ENCODE assay signal across 1 cellular context in the genomic region with DNA sequence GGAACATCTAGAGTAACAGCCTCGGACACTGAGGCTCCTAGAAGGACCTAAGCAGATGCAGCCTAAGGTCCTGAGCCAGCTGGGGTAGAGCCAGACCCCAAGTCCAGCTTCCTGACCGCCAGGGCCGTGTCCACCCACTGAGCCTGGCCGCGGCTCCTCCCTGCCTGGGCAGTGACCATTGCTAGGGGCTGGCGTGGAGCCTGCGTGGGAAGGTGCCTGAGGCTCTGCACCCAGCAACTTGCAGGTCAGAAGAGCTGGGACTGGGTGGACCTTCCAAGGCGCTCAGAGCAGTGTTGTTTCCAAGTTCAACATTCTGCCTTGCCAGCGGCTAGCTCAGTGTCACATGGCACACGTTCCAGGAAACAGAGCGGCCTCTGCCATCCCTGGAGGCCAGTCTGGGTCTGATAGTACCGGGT.
TF ChIP-seq lines count a peak whose summit lies in the region.

No MANE protein-coding gene starts in this region.

TF ChIP-seq in K562, 482 proteins besides CTCF, POLR2A, EP300 and RAD21 (continued from another document and continues in another):
- TF ChIP-seq, protein P1, sequence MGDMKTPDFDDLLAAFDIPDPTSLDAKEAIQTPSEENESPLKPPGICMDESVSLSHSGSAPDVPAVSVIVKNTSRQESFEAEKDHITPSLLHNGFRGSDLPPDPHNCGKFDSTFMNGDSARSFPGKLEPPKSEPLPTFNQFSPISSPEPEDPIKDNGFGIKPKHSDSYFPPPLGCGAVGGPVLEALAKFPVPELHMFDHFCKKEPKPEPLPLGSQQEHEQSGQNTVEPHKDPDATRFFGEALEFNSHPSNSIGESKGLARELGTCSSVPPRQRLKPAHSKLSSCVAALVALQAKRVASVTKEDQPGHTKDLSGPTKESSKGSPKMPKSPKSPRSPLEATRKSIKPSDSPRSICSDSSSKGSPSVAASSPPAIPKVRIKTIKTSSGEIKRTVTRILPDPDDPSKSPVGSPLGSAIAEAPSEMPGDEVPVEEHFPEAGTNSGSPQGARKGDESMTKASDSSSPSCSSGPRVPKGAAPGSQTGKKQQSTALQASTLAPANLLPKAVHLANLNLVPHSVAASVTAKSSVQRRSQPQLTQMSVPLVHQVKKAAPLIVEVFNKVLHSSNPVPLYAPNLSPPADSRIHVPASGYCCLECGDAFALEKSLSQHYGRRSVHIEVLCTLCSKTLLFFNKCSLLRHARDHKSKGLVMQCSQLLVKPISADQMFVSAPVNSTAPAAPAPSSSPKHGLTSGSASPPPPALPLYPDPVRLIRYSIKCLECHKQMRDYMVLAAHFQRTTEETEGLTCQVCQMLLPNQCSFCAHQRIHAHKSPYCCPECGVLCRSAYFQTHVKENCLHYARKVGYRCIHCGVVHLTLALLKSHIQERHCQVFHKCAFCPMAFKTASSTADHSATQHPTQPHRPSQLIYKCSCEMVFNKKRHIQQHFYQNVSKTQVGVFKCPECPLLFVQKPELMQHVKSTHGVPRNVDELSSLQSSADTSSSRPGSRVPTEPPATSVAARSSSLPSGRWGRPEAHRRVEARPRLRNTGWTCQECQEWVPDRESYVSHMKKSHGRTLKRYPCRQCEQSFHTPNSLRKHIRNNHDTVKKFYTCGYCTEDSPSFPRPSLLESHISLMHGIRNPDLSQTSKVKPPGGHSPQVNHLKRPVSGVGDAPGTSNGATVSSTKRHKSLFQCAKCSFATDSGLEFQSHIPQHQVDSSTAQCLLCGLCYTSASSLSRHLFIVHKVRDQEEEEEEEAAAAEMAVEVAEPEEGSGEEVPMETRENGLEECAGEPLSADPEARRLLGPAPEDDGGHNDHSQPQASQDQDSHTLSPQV (IDR thresholded peaks at IDR 0.05), result peak; percentile 81
- TF ChIP-seq MAFK (IDR thresholded peaks at IDR 0.05; ENCODE audit: low read length), result no peak
- no peak for TF ChIP-seq MEF2A (IDR thresholded peaks at IDR 0.05; ENCODE audit: control insufficient read depth, low read depth, low read length)
- 0 out of 2 replicates have a peak, but pooled peaks have one; percentile 12 for TF ChIP-seq RB1 (IDR thresholded peaks at IDR 0.05; ENCODE audit: low read depth)
- TF ChIP-seq, protein P2, sequence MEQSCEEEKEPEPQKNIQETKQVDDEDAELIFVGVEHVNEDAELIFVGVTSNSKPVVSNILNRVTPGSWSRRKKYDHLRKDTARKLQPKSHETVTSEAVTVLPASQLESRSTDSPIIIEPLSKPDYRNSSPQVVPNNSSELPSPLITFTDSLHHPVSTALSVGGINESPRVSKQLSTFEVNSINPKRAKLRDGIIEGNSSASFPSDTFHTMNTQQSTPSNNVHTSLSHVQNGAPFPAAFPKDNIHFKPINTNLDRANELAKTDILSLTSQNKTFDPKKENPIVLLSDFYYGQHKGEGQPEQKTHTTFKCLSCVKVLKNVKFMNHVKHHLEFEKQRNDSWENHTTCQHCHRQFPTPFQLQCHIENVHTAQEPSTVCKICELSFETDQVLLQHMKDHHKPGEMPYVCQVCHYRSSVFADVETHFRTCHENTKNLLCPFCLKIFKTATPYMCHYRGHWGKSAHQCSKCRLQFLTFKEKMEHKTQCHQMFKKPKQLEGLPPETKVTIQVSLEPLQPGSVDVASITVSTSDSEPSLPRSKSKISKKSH (CRISPR knock-in tag; IDR thresholded peaks at IDR 0.05), result no peak
- TF ChIP-seq, protein P3, sequence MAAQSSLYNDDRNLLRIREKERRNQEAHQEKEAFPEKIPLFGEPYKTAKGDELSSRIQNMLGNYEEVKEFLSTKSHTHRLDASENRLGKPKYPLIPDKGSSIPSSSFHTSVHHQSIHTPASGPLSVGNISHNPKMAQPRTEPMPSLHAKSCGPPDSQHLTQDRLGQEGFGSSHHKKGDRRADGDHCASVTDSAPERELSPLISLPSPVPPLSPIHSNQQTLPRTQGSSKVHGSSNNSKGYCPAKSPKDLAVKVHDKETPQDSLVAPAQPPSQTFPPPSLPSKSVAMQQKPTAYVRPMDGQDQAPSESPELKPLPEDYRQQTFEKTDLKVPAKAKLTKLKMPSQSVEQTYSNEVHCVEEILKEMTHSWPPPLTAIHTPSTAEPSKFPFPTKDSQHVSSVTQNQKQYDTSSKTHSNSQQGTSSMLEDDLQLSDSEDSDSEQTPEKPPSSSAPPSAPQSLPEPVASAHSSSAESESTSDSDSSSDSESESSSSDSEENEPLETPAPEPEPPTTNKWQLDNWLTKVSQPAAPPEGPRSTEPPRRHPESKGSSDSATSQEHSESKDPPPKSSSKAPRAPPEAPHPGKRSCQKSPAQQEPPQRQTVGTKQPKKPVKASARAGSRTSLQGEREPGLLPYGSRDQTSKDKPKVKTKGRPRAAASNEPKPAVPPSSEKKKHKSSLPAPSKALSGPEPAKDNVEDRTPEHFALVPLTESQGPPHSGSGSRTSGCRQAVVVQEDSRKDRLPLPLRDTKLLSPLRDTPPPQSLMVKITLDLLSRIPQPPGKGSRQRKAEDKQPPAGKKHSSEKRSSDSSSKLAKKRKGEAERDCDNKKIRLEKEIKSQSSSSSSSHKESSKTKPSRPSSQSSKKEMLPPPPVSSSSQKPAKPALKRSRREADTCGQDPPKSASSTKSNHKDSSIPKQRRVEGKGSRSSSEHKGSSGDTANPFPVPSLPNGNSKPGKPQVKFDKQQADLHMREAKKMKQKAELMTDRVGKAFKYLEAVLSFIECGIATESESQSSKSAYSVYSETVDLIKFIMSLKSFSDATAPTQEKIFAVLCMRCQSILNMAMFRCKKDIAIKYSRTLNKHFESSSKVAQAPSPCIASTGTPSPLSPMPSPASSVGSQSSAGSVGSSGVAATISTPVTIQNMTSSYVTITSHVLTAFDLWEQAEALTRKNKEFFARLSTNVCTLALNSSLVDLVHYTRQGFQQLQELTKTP (IDR thresholded peaks at IDR 0.05; ENCODE audit: low read depth in 1 of 2, partially characterized antibody in 2 of 2), result no peak
- TF ChIP-seq SRSF1 (IDR thresholded peaks at IDR 0.05; ENCODE audit: low read depth, low read length), result no peak
- peak; percentile 44; the same call in 1 of the 2 replicates for TF ChIP-seq ZNF583 (CRISPR knock-in tag; IDR thresholded peaks at IDR 0.05)
- peak; percentile 65; the same call in 1 of the 2 replicates for TF ChIP-seq E2F3 (CRISPR knock-in tag; IDR thresholded peaks at IDR 0.05)
- TF ChIP-seq, protein P4, sequence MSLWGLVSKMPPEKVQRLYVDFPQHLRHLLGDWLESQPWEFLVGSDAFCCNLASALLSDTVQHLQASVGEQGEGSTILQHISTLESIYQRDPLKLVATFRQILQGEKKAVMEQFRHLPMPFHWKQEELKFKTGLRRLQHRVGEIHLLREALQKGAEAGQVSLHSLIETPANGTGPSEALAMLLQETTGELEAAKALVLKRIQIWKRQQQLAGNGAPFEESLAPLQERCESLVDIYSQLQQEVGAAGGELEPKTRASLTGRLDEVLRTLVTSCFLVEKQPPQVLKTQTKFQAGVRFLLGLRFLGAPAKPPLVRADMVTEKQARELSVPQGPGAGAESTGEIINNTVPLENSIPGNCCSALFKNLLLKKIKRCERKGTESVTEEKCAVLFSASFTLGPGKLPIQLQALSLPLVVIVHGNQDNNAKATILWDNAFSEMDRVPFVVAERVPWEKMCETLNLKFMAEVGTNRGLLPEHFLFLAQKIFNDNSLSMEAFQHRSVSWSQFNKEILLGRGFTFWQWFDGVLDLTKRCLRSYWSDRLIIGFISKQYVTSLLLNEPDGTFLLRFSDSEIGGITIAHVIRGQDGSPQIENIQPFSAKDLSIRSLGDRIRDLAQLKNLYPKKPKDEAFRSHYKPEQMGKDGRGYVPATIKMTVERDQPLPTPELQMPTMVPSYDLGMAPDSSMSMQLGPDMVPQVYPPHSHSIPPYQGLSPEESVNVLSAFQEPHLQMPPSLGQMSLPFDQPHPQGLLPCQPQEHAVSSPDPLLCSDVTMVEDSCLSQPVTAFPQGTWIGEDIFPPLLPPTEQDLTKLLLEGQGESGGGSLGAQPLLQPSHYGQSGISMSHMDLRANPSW (CRISPR knock-in tag; IDR thresholded peaks at IDR 0.05), result no peak
- TF ChIP-seq, protein P5, sequence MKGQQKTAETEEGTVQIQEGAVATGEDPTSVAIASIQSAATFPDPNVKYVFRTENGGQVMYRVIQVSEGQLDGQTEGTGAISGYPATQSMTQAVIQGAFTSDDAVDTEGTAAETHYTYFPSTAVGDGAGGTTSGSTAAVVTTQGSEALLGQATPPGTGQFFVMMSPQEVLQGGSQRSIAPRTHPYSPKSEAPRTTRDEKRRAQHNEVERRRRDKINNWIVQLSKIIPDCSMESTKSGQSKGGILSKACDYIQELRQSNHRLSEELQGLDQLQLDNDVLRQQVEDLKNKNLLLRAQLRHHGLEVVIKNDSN (CRISPR knock-in tag; IDR thresholded peaks at IDR 0.05), result peak; percentile 54
- TF ChIP-seq ZBTB1 (CRISPR knock-in tag; IDR thresholded peaks at IDR 0.05; ENCODE audit: borderline replicate concordance, low read depth), result no peak
- no peak for TF ChIP-seq HOXB6 (CRISPR knock-in tag; IDR thresholded peaks at IDR 0.05; ENCODE audit: borderline replicate concordance)
- no peak for TF ChIP-seq FOXK1 (CRISPR knock-in tag; IDR thresholded peaks at IDR 0.05; ENCODE audit: borderline replicate concordance)
- TF ChIP-seq FOXA3 (CRISPR knock-in tag; conservative IDR thresholded peaks at IDR 0.05 in 1 of 2, IDR thresholded peaks at IDR 0.05 in 1 of 2), result no peak
- TF ChIP-seq, protein P6, sequence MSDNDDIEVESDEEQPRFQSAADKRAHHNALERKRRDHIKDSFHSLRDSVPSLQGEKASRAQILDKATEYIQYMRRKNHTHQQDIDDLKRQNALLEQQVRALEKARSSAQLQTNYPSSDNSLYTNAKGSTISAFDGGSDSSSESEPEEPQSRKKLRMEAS (CRISPR knock-in tag; IDR thresholded peaks at IDR 0.05), result peak; percentile 71
- TF ChIP-seq, protein P7, sequence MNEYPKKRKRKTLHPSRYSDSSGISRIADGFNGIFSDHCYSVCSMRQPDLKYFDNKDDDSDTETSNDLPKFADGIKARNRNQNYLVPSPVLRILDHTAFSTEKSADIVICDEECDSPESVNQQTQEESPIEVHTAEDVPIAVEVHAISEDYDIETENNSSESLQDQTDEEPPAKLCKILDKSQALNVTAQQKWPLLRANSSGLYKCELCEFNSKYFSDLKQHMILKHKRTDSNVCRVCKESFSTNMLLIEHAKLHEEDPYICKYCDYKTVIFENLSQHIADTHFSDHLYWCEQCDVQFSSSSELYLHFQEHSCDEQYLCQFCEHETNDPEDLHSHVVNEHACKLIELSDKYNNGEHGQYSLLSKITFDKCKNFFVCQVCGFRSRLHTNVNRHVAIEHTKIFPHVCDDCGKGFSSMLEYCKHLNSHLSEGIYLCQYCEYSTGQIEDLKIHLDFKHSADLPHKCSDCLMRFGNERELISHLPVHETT (CRISPR knock-in tag; conservative IDR thresholded peaks at IDR 0.05 in 1 of 2, IDR thresholded peaks at IDR 0.05 in 1 of 2), result peak in 1 of 2 experiments; percentile 65; a peak in 1 of 4 replicates
- TF ChIP-seq ILF3 (IDR thresholded peaks at IDR 0.05; ENCODE audit: borderline replicate concordance), result no peak
- TF ChIP-seq RBBP5 (IDR thresholded peaks at IDR 0.05; ENCODE audit: borderline replicate concordance, insufficient read depth, low read length, poor library complexity, severe bottlenecking), result peak; percentile 74
- peak in 1 of 2 experiments; percentile 15; a peak in 1 of 4 replicates for TF ChIP-seq SRF (CRISPR knock-in tag; IDR thresholded peaks at IDR 0.05)
- no peak for TF ChIP-seq TAF1 (IDR thresholded peaks at IDR 0.05; ENCODE audit: control insufficient read depth, extremely low read depth, insufficient read depth, low read length, severe bottlenecking)
- peak; percentile 72 for TF ChIP-seq EGR1 (conservative IDR thresholded peaks at IDR 0.05)
- no peak for TF ChIP-seq RBM25 (IDR thresholded peaks at IDR 0.05; ENCODE audit: low read depth, low read length, severe bottlenecking)
- no peak for TF ChIP-seq KAT2B (IDR thresholded peaks at IDR 0.05; ENCODE audit: low read depth, low read length)
- TF ChIP-seq ZNF561 (CRISPR knock-in tag; conservative IDR thresholded peaks at IDR 0.05), result no peak
- no peak for TF ChIP-seq SPI1 (IDR thresholded peaks at IDR 0.05; ENCODE audit: borderline replicate concordance, low read depth, low read length)
- TF ChIP-seq ZNF143 (CRISPR knock-in tag; IDR thresholded peaks at IDR 0.05), result peak; percentile 22; the same call in 1 of the 2 replicates
- TF ChIP-seq ZSCAN32 (CRISPR knock-in tag; IDR thresholded peaks at IDR 0.05), result peak; percentile 11; the same call in 1 of the 2 replicates
- no peak for TF ChIP-seq NR4A1 (CRISPR knock-in tag; IDR thresholded peaks at IDR 0.05)
- TF ChIP-seq NR4A1 (tag; IDR thresholded peaks at IDR 0.05), result peak; percentile 21; the same call in 1 of the 2 replicates
- no peak for TF ChIP-seq GABPB1 (CRISPR knock-in tag; IDR thresholded peaks at IDR 0.05)
- TF ChIP-seq, protein P8, sequence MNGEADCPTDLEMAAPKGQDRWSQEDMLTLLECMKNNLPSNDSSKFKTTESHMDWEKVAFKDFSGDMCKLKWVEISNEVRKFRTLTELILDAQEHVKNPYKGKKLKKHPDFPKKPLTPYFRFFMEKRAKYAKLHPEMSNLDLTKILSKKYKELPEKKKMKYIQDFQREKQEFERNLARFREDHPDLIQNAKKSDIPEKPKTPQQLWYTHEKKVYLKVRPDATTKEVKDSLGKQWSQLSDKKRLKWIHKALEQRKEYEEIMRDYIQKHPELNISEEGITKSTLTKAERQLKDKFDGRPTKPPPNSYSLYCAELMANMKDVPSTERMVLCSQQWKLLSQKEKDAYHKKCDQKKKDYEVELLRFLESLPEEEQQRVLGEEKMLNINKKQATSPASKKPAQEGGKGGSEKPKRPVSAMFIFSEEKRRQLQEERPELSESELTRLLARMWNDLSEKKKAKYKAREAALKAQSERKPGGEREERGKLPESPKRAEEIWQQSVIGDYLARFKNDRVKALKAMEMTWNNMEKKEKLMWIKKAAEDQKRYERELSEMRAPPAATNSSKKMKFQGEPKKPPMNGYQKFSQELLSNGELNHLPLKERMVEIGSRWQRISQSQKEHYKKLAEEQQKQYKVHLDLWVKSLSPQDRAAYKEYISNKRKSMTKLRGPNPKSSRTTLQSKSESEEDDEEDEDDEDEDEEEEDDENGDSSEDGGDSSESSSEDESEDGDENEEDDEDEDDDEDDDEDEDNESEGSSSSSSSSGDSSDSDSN (IDR thresholded peaks at IDR 0.05; ENCODE audit: borderline replicate concordance in 1 of 2, low read depth in 2 of 2, low read length in 2 of 2), result peak; percentile 62 to 77; a peak in 2 of 4 replicates
- TF ChIP-seq NR2C2 (CRISPR knock-in tag; IDR thresholded peaks at IDR 0.05), result no peak
- TF ChIP-seq NR2C2 (tag; IDR thresholded peaks at IDR 0.05), result no peak
- TF ChIP-seq MAZ (CRISPR knock-in tag; conservative IDR thresholded peaks at IDR 0.05 in 1 of 2, IDR thresholded peaks at IDR 0.05 in 1 of 2), result peak in 1 of 2 experiments; percentile 81; a peak in 2 of 4 replicates
- no peak for TF ChIP-seq CREM (IDR thresholded peaks at IDR 0.05; ENCODE audit: low read depth)
- no peak for TF ChIP-seq CBX5 (IDR thresholded peaks at IDR 0.05; ENCODE audit: borderline replicate concordance, low read depth)
- no peak for TF ChIP-seq SOX6 (IDR thresholded peaks at IDR 0.05)
- 0 out of 2 replicates have a peak, but pooled peaks have one; percentile 39 for TF ChIP-seq ZNF766 (CRISPR knock-in tag; conservative IDR thresholded peaks at IDR 0.05)
- no peak for TF ChIP-seq KLF13 (tag; IDR thresholded peaks at IDR 0.05; ENCODE audit: borderline replicate concordance, low read depth)
- no peak for TF ChIP-seq TEAD4 (IDR thresholded peaks at IDR 0.05; ENCODE audit: low read length)
- no peak for TF ChIP-seq TEAD4 (CRISPR knock-in tag; IDR thresholded peaks at IDR 0.05; ENCODE audit: borderline replicate concordance)
- no peak for TF ChIP-seq CHD4 (IDR thresholded peaks at IDR 0.05; ENCODE audit: insufficient read depth, insufficient replicate concordance, low read depth, low read length, poor library complexity, severe bottlenecking)
- TF ChIP-seq CBX8 (IDR thresholded peaks at IDR 0.05; ENCODE audit: borderline replicate concordance, extremely low read depth, low read depth, low read length, poor library complexity, severe bottlenecking), result no peak
- TF ChIP-seq POLR3G (IDR thresholded peaks at IDR 0.05; ENCODE audit: extremely low read depth, insufficient read length, insufficient replicate concordance), result no peak
- peak; percentile 16 for TF ChIP-seq TBP (optimal IDR thresholded peaks at IDR 0.05; ENCODE audit: low read depth, low read length)
- no peak for TF ChIP-seq ZNF263 (CRISPR knock-in tag; IDR thresholded peaks at IDR 0.05; ENCODE audit: borderline replicate concordance)
